15 cellular contexts compared by ENCODE assay signal in the genomic region with DNA sequence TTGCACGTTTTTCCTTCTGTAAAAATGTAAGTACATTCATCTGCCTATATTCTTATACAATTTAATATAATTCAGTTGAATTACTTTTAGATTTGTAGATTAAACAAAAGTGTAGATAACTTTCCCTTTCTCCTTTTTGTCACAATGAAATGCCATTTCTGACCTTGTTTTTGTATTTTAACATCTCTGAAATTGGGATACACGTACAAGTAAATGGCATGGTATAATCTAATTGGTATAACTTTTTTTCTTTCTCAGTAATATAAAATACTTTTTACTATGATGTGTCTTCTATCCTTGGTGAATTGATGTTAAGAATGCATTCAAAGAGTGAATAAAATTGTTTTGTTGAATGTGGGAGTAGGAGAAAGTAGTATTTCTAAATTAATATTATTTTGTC.
DNase-seq lines count a peak whose midpoint lies in the region; ATAC-seq, FAIRE-seq and TF ChIP-seq lines count a peak whose summit lies in the region.
"Had no signal": no experiment of that assay in that cellular context is flagged by ENCODE, and none has a peak within 500 bp of the region (broad histone marks: within the 10 kb centered on the region; RNA-seq: fewer than 3 reads in every experiment).

No MANE protein-coding gene starts in this region.

- no peak overlapping the region for H3K9ac ChIP-seq in kidney (ENCODE audit: low read length in 2 of 2)

- intact Hi-C loops in kidney (cut with DNase I) = no loop called here
- intact Hi-C loops in spleen (cut with DNase I; ENCODE audit: low total_unique reads) = no loop called here

- DNase-seq in RWPE2 (ENCODE audit: low spot score) (no peak), epithelial cell of prostate (ENCODE audit: low read depth, low spot score) (no peak), kidney (no peak), GM12891 (ENCODE audit: insufficient read length, low spot score) (no peak), spleen (no peak)
- DNase-seq: AML-193; CD4-positive, alpha-beta T cell; DMS153; DMS79; GDM1; H9 had no signal

- TF ChIP-seq POLR2A in GM12891 (IDR thresholded peaks at IDR 0.05; ENCODE audit: low read depth, low read length) (no peak), spleen (IDR thresholded peaks at IDR 0.05) (no peak)

- H3K9me3 ChIP-seq in RWPE2 (ENCODE audit: severe bottlenecking) (peaks cover 2% of the 10 kb centered on the region), kidney (ENCODE audit: control insufficient read depth in 1 of 2, low read length in 2 of 2) (peaks cover 0 to 5% of the 10 kb centered on the region in 2 donors), spleen (peaks cover 0 to 18% (median 13%) of the 10 kb centered on the region in 8 donors)

- ATAC-seq in RWPE2 (ENCODE audit: low read depth) (no peak), GM21825 (IDR thresholded peaks at IDR 0.05; ENCODE audit: unreplicated experiment) (no peak)
- ATAC-seq: A549 had no signal

- H3K4me3 ChIP-seq in RWPE2 (ENCODE audit: severe bottlenecking) (no peak overlapping the region), kidney (ENCODE audit: low read length in 2 of 2) (no peak overlapping the region), spleen (no peak overlapping the region)
- H3K4me3 ChIP-seq: A549 had no signal

- H3K27me3 ChIP-seq in RWPE2 (ENCODE audit: insufficient read depth, poor library complexity, severe bottlenecking) (no peaks in the 10 kb centered on the region), spleen (replicated peaks in 1 of 7) (no peaks in the 10 kb centered on the region)

- H3K36me3 ChIP-seq in RWPE2 (ENCODE audit: low read depth) (peaks cover 15% of the 10 kb centered on the region), kidney (ENCODE audit: control insufficient read depth in 1 of 2, insufficient read depth in 2 of 2, low read length in 2 of 2) (no peaks in the 10 kb centered on the region), spleen (peaks cover 0 to 29% (median 6%) of the 10 kb centered on the region in 6 donors)

- H3K27ac ChIP-seq in RWPE2 (ENCODE audit: poor library complexity, severe bottlenecking) (peak overlapping the region; percentile 40), epithelial cell of prostate (peak overlapping the region; percentile 60), kidney (ENCODE audit: low read depth in 2 of 2, low read length in 2 of 2) (no peak overlapping the region), spleen (no peak overlapping the region)
- H3K27ac ChIP-seq: A549, C4-2B had no signal

- no peak for TF ChIP-seq CTCF in RWPE2 (IDR thresholded peaks at IDR 0.05; ENCODE audit: poor library complexity, severe bottlenecking)
- TF ChIP-seq CTCF in kidney (IDR thresholded peaks at IDR 0.05; ENCODE audit: borderline replicate concordance, extremely low read depth, insufficient read depth) = no peak
- no peak for TF ChIP-seq CTCF in spleen (IDR thresholded peaks at IDR 0.05 in 8 of 11, conservative IDR thresholded peaks at IDR 0.05 in 3 of 11)

- peak; percentile 3 for FAIRE-seq in kidney (lab: Jason Lieb, UNC)
- FAIRE-seq in GM12891 (lab: Jason Lieb, UNC) = no peak
- FAIRE-seq: A549, H1 had no signal

- H3K4me1 ChIP-seq in RWPE2 (ENCODE audit: insufficient read depth, poor library complexity, severe bottlenecking) = peaks cover 44% of the 10 kb centered on the region
- no peaks in the 10 kb centered on the region for H3K4me1 ChIP-seq in kidney (ENCODE audit: control insufficient read depth in 1 of 2, insufficient read depth in 1 of 2, low read depth in 1 of 2, low read length in 2 of 2)
- H3K4me1 ChIP-seq in spleen = peaks cover 8 to 43% (median 29%) of the 10 kb centered on the region in 6 donors

- 86 to 94% (median 93%) methylated on average over 2 of the region's 2 CpGs for WGBS in spleen, 5 donors

TF ChIP-seq in GM12891, 5 proteins besides CTCF, POLR2A, EP300 and RAD21:
- TF ChIP-seq SPI1 (IDR thresholded peaks at IDR 0.05; ENCODE audit: low read depth, low read length) (no peak), POLR2AphosphoS5 (IDR thresholded peaks at IDR 0.05; ENCODE audit: low read depth, low read length) (no peak), POU2F2 (IDR thresholded peaks at IDR 0.05; ENCODE audit: low read depth, low read length) (no peak), TAF1 (IDR thresholded peaks at IDR 0.05; ENCODE audit: low read depth, low read length) (no peak), PAX5 (IDR thresholded peaks at IDR 0.05; ENCODE audit: insufficient read depth, low read length, severe bottlenecking) (no peak)

Comparison
In these comparisons a context has a peak if more than half of its experiments do, and no peak if none do; other contexts are left out.
1. H3K27ac ChIP-seq: peak in RWPE2 (single experiment) and epithelial cell of prostate (single experiment); none in kidney (0 of 2) and spleen (0 of 8).